Comparison of ENCODE assay signal across 30 cellular contexts in genomic region chr2:169757778-169758177, GRCh38.
"Had no signal": no experiment of that assay in that cellular context is flagged by ENCODE, and none has a peak within 500 bp of the region (broad histone marks: within the 10 kb centered on the region; RNA-seq: fewer than 3 reads in every experiment).

No MANE protein-coding gene starts in this region.

- H3K27ac ChIP-seq: neural progenitor cell, ovary, parathyroid adenoma, psoas muscle, skin epidermis, spleen, stomach, thoracic aorta, thyroid gland, tibial nerve, upper lobe of left lung, vagina had no signal

- H3K4me2 ChIP-seq: neural progenitor cell, smooth muscle cell had no signal

- H3K4me1 ChIP-seq: neural progenitor cell, parathyroid adenoma, psoas muscle, spleen, thyroid gland, tibial nerve, upper lobe of left lung, vagina had no signal

- DNase-seq: naive thymus-derived CD8-positive, alpha-beta T cell; occipital lobe; ovary; posterior cingulate gyrus; psoas muscle; right cardiac atrium; spleen; stimulated activated CD4-positive, alpha-beta T cell treated with anti-CD3 and anti-CD28 coated beads, Interleukin-12 subunit alpha, Interleukin-12 subunit beta, amount 100 ng/mL, for 4 hours; stimulated activated CD4-positive, alpha-beta T cell treated with anti-CD3 and anti-CD28 coated beads, Interleukin-1b, Interleukin-23, amount 100 ng/mL, for 48 hours; stimulated activated CD4-positive, alpha-beta T cell treated with anti-CD3 and anti-CD28 coated beads, Interleukin-4, amount 100 ng/mL, for 1 hour; stimulated activated CD4-positive, alpha-beta T cell treated with anti-CD3 and anti-CD28 coated beads, Interleukin-4, amount 100 ng/mL, for 4 hours; stimulated activated naive B cell treated with anti-CD40 and anti-IgM and Interleukin-4, amounts not matched to agents 10 μg/mL and 1 μg/mL and 100 μg/mL, for 72 hours; stimulated activated naive CD4-positive, alpha-beta T cell treated with Interleukin-2 at 50 U/mL for 16 hours; stomach; thyroid gland; trophoblast cell; upper lobe of left lung had no signal

- H3K4me3 ChIP-seq: neural progenitor cell, ovary, psoas muscle, skin epidermis, smooth muscle cell, spleen, stomach, thoracic aorta, thyroid gland, tibial nerve, upper lobe of left lung, vagina had no signal

- H3K9me3 ChIP-seq: ovary, psoas muscle, spleen, stomach, thoracic aorta, thyroid gland, upper lobe of left lung, vagina had no signal

- H3K4me3 Mint-ChIP-seq: naive thymus-derived CD8-positive, alpha-beta T cell; natural killer cell treated with Interleukin-12 subunit alpha and Interleukin-12 subunit beta and Interleukin-15 and Interleukin-18, amount 100 ng/mL, for 72 hours; neural progenitor cell; stimulated activated effector memory CD8-positive, alpha-beta T cell treated with anti-CD3 and anti-CD28 coated beads, Interleukin-12 subunit alpha, Interleukin-12 subunit beta, amount 100 ng/mL, for 72 hours; stimulated activated naive B cell treated with anti-CD40 and anti-IgM and Interleukin-4, amounts not matched to agents 10 μg/mL and 1 μg/mL and 100 μg/mL, for 72 hours; stimulated activated naive CD8-positive, alpha-beta T cell treated with anti-CD3 and anti-CD28 coated beads, Interleukin-15, Interleukin-2, amounts not matched to agents 100 ng/mL and 50 ng/mL, for 24 hours had no signal

- FAIRE-seq: urothelium cell line had no signal

- H3K36me3 ChIP-seq: ovary, spleen, stomach, thoracic aorta, thyroid gland, upper lobe of left lung, vagina had no signal

- H3K9ac ChIP-seq: neural progenitor cell, parathyroid adenoma had no signal

- H3K9me3 Mint-ChIP-seq: naive thymus-derived CD8-positive, alpha-beta T cell; natural killer cell treated with Interleukin-12 subunit alpha and Interleukin-12 subunit beta and Interleukin-15 and Interleukin-18, amount 100 ng/mL, for 72 hours; stimulated activated effector memory CD8-positive, alpha-beta T cell treated with anti-CD3 and anti-CD28 coated beads, Interleukin-12 subunit alpha, Interleukin-12 subunit beta, amount 100 ng/mL, for 72 hours; stimulated activated naive B cell treated with anti-CD40 and anti-IgM and Interleukin-4, amounts not matched to agents 10 μg/mL and 1 μg/mL and 100 μg/mL, for 72 hours; stimulated activated naive CD8-positive, alpha-beta T cell treated with anti-CD3 and anti-CD28 coated beads, Interleukin-15, Interleukin-2, amounts not matched to agents 100 ng/mL and 50 ng/mL, for 24 hours had no signal

- H3K79me2 ChIP-seq: parathyroid adenoma had no signal

- H3K36me3 Mint-ChIP-seq: naive thymus-derived CD8-positive, alpha-beta T cell; natural killer cell treated with Interleukin-12 subunit alpha and Interleukin-12 subunit beta and Interleukin-15 and Interleukin-18, amount 100 ng/mL, for 72 hours; stimulated activated effector memory CD8-positive, alpha-beta T cell treated with anti-CD3 and anti-CD28 coated beads, Interleukin-12 subunit alpha, Interleukin-12 subunit beta, amount 100 ng/mL, for 72 hours had no signal

- H3K27me3 Mint-ChIP-seq: progenitor cell of endocrine pancreas; stimulated activated naive CD8-positive, alpha-beta T cell treated with anti-CD3 and anti-CD28 coated beads, Interleukin-15, Interleukin-2, amounts not matched to agents 100 ng/mL and 50 ng/mL, for 24 hours had no signal

- H3K27ac Mint-ChIP-seq: naive thymus-derived CD8-positive, alpha-beta T cell; natural killer cell treated with Interleukin-12 subunit alpha and Interleukin-12 subunit beta and Interleukin-15 and Interleukin-18, amount 100 ng/mL, for 72 hours; neural progenitor cell; progenitor cell of endocrine pancreas; stimulated activated effector memory CD8-positive, alpha-beta T cell treated with anti-CD3 and anti-CD28 coated beads, Interleukin-12 subunit alpha, Interleukin-12 subunit beta, amount 100 ng/mL, for 72 hours; stimulated activated naive B cell treated with anti-CD40 and anti-IgM and Interleukin-4, amounts not matched to agents 10 μg/mL and 1 μg/mL and 100 μg/mL, for 72 hours; stimulated activated naive CD8-positive, alpha-beta T cell treated with anti-CD3 and anti-CD28 coated beads, Interleukin-15, Interleukin-2, amounts not matched to agents 100 ng/mL and 50 ng/mL, for 24 hours had no signal

- H3K27me3 ChIP-seq: neural progenitor cell, ovary, spleen, stomach, thyroid gland, tibial nerve, upper lobe of left lung, vagina had no signal

- H3K4me1 Mint-ChIP-seq: stimulated activated naive B cell treated with anti-CD40 and anti-IgM and Interleukin-4, amounts not matched to agents 10 μg/mL and 1 μg/mL and 100 μg/mL, for 72 hours had no signal

- H2AFZ ChIP-seq: neural progenitor cell, parathyroid adenoma had no signal

- ATAC-seq: naive thymus-derived CD8-positive, alpha-beta T cell; natural killer cell treated with Interleukin-12 subunit alpha and Interleukin-12 subunit beta and Interleukin-15 and Interleukin-18, amount 100 ng/mL, for 72 hours; psoas muscle; right cardiac atrium; sciatic nerve; stimulated activated effector memory CD8-positive, alpha-beta T cell treated with anti-CD3 and anti-CD28 coated beads, Interleukin-12 subunit alpha, Interleukin-12 subunit beta, amount 100 ng/mL, for 72 hours; stimulated activated naive B cell treated with anti-CD40 and anti-IgM and Interleukin-4, amounts not matched to agents 10 μg/mL and 1 μg/mL and 100 μg/mL, for 72 hours had no signal
